Comparison of ENCODE assay signal across 1 cellular context in genomic region chr6:159790149-159790946, GRCh38.
TF ChIP-seq lines count a peak whose summit lies in the region.

MRPL18 (plus strand) TSS chr6:159790467; CDS start chr6:159790588, 121 bp downstream.

TF ChIP-seq in HepG2, 621 proteins besides CTCF, POLR2A, EP300 and RAD21 (continued from another document and continues in another):
- TF ChIP-seq ZBTB39 (CRISPR knock-in tag; IDR thresholded peaks at IDR 0.05) (no peak), TBL1XR1 (IDR thresholded peaks at IDR 0.05; ENCODE audit: borderline replicate concordance, low read length, partially characterized antibody) (peak; percentile 9), DBP (CRISPR knock-in tag; IDR thresholded peaks at IDR 0.05; ENCODE audit: not compliant biosample characterization) (no peak), ZNF34 (CRISPR knock-in tag; IDR thresholded peaks at IDR 0.05; ENCODE audit: borderline replicate concordance) (no peak), FOXK2 (IDR thresholded peaks at IDR 0.05) (no peak), ZNF780A (CRISPR knock-in tag; IDR thresholded peaks at IDR 0.05) (no peak), RELA (CRISPR knock-in tag; IDR thresholded peaks at IDR 0.05) (0 out of 2 replicates have a peak, but pooled peaks have one; percentile 20), ZNF790 (CRISPR knock-in tag; IDR thresholded peaks at IDR 0.05; ENCODE audit: borderline replicate concordance) (no peak), SNAI1 (CRISPR knock-in tag; IDR thresholded peaks at IDR 0.05; ENCODE audit: borderline replicate concordance) (no peak), ARID2 (CRISPR knock-in tag; IDR thresholded peaks at IDR 0.05; ENCODE audit: borderline replicate concordance) (no peak), CC2D1A (CRISPR knock-in tag; IDR thresholded peaks at IDR 0.05) (no peak), ZNF749 (CRISPR knock-in tag; IDR thresholded peaks at IDR 0.05; ENCODE audit: borderline replicate concordance) (no peak), IKZF1 (IDR thresholded peaks at IDR 0.05) (no peak), ZHX1 (CRISPR knock-in tag; IDR thresholded peaks at IDR 0.05; ENCODE audit: low read depth) (0 out of 2 replicates have a peak, but pooled peaks have one; percentile 16), ZNF629 (CRISPR knock-in tag; conservative IDR thresholded peaks at IDR 0.05) (no peak), MNT (IDR thresholded peaks at IDR 0.05) (peak; percentile 60; the same call in 1 of the 2 replicates), MAFG (CRISPR knock-in tag; IDR thresholded peaks at IDR 0.05) (no peak), HNRNPH1 (optimal IDR thresholded peaks at IDR 0.05; ENCODE audit: low read depth, low read length) (no peak), ZNF609 (CRISPR knock-in tag; IDR thresholded peaks at IDR 0.05; ENCODE audit: borderline replicate concordance) (no peak), ZNF350 (CRISPR knock-in tag; IDR thresholded peaks at IDR 0.05; ENCODE audit: borderline replicate concordance, low read depth) (no peak), LRRFIP1 (CRISPR knock-in tag; conservative IDR thresholded peaks at IDR 0.05) (no peak), ZNF335 (CRISPR knock-in tag; IDR thresholded peaks at IDR 0.05) (no peak), MAF1 (CRISPR knock-in tag; IDR thresholded peaks at IDR 0.05; ENCODE audit: borderline replicate concordance) (0 out of 2 replicates have a peak, but pooled peaks have one; percentile 5), SMARCE1 (IDR thresholded peaks at IDR 0.05; ENCODE audit: borderline replicate concordance) (no peak), AFF4 (CRISPR knock-in tag; IDR thresholded peaks at IDR 0.05) (0 out of 2 replicates have a peak, but pooled peaks have one; percentile 41), GABPB1 (CRISPR knock-in tag; IDR thresholded peaks at IDR 0.05) (peak; percentile 90), STAG1 (CRISPR knock-in tag; IDR thresholded peaks at IDR 0.05) (0 out of 2 replicates have a peak, but pooled peaks have one; percentile 3), FOXO4 (CRISPR knock-in tag; conservative IDR thresholded peaks at IDR 0.05) (no peak), DPF2 (CRISPR knock-in tag; IDR thresholded peaks at IDR 0.05; ENCODE audit: borderline replicate concordance, low read depth) (no peak), PLRG1 (conservative IDR thresholded peaks at IDR 0.05) (no peak), CSRNP2 (CRISPR knock-in tag; conservative IDR thresholded peaks at IDR 0.05; ENCODE audit: low read depth) (no peak)
